ENCODE assay signal across 25 cellular contexts in genomic region chr3:129260606-129261005, GRCh38.
"Had no signal": no experiment of that assay in that cellular context is flagged by ENCODE, and none has a peak within 500 bp of the region (broad histone marks: within the 10 kb centered on the region; RNA-seq: fewer than 3 reads in every experiment).

No MANE protein-coding gene starts in this region.

- FAIRE-seq: TTC549 had no signal

- DNase-seq: activated CD4-positive, alpha-beta T cell treated with anti-CD3 and anti-CD28 coated beads for 36 hours; activated CD4-positive, alpha-beta T cell treated with anti-CD3 and anti-CD28 coated beads, Interleukin-2, amount 10 ng/mL, durations not matched to agents 7 days and 5 days; activated CD4-positive, alpha-beta T cell treated with anti-CD3 and anti-CD28 coated beads, Interleukin-2, amount 50 U/mL, for 48 hours; activated CD8-positive, alpha-beta T cell treated with anti-CD3 and anti-CD28 coated beads, Interleukin-2, amount 10 ng/mL, durations not matched to agents 7 days and 5 days; activated gamma-delta T cell; activated naive CD4-positive, alpha-beta T cell treated with Interleukin-2 at 50 U/mL for 16 hours; activated T-cell treated with anti-CD3 and anti-CD28 coated beads, Interleukin-2, amount 50 U/mL, for 48 hours; anterior cingulate cortex; Kasumi-1; KG1; MG63; NCI-H1048; NCI-H1105 treated with DMSO at 0.1 percent for 48 hours; NCI-H1436; NCI-H1694 treated with DMSO at 0.1 percent for 48 hours; NCI-H2029; NCI-H345; NCI-H524 treated with DMSO at 0.1 percent for 48 hours; SHP77 treated with DMSO at 0.1 percent for 48 hours; SK-N-SH had no signal

- ATAC-seq: activated CD4-positive, alpha-beta T cell treated with anti-CD3 and anti-CD28 coated beads for 36 hours; activated CD4-positive, CD25-positive, alpha-beta regulatory T cell treated with anti-CD3 and anti-CD28 coated beads, Interleukin-2, amount 50 U/mL, for 24 hours; activated CD8-positive, alpha-beta T cell treated with anti-CD3 and anti-CD28 coated beads, Interleukin-2, amount 10 ng/mL, durations not matched to agents 7 days and 5 days; Panc1; WTC11 had no signal

- H3K27ac ChIP-seq: SJSA1 had no signal

- H3K27me3 ChIP-seq: MG63, SJSA1 had no signal

- H3K4me3 ChIP-seq: MG63, SJSA1 had no signal

- H3K9me3 ChIP-seq: MG63, SJSA1, SK-N-SH had no signal

- H3K4me1 ChIP-seq: SJSA1 had no signal
